Comparison of ENCODE assay signal across 23 cellular contexts in the genomic region with DNA sequence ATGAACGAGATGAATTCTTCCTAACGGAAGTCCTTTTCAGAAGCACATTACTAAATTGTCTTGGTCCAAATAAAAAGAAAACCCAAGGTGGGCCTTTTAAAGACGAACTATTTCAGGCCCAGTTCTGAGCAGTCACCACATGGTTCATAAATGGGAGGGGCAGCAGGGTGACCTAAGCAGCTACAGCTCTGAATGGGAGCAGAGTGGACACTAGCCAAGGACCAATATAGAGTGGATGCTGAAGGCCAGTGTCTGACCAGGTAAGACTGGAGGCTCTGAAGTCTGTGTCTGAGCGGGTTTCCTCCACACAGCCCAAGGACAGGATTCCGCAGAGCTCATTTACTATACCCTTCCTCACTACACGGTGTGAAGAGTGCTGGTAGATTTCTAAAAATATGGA.
"Had no signal": no experiment of that assay in that cellular context is flagged by ENCODE, and none has a peak within 500 bp of the region (broad histone marks: within the 10 kb centered on the region; RNA-seq: fewer than 3 reads in every experiment).

No MANE protein-coding gene starts in this region.

- H3K4me3 Mint-ChIP-seq: naive thymus-derived CD8-positive, alpha-beta T cell; stimulated activated naive B cell treated with anti-CD40 and anti-IgM and Interleukin-4, amounts not matched to agents 10 μg/mL and 1 μg/mL and 100 μg/mL, for 72 hours; stimulated activated naive CD8-positive, alpha-beta T cell treated with anti-CD3 and anti-CD28 coated beads, Interleukin-15, Interleukin-2, amounts not matched to agents 100 ng/mL and 50 ng/mL, for 24 hours had no signal

- H3K4me1 ChIP-seq: colonic mucosa, lower lobe of right lung, right lobe of liver, upper lobe of right lung, uterus had no signal

- H3K9me3 ChIP-seq: colonic mucosa, lower lobe of right lung, ovary, right lobe of liver, transverse colon, upper lobe of right lung had no signal

- H3K4me1 Mint-ChIP-seq: naive thymus-derived CD8-positive, alpha-beta T cell had no signal

- H3K27ac Mint-ChIP-seq: naive thymus-derived CD8-positive, alpha-beta T cell; stimulated activated naive B cell treated with anti-CD40 and anti-IgM and Interleukin-4, amounts not matched to agents 10 μg/mL and 1 μg/mL and 100 μg/mL, for 72 hours; stimulated activated naive CD8-positive, alpha-beta T cell treated with anti-CD3 and anti-CD28 coated beads, Interleukin-15, Interleukin-2, amounts not matched to agents 100 ng/mL and 50 ng/mL, for 24 hours had no signal

- H3K27ac ChIP-seq: colonic mucosa, lower lobe of right lung, ovary, right lobe of liver, thoracic aorta, upper lobe of right lung, uterus had no signal

- H3K4me3 ChIP-seq: colonic mucosa, lower lobe of right lung, ovary, right lobe of liver, thoracic aorta, transverse colon, upper lobe of right lung, uterus had no signal

- H3K27me3 ChIP-seq: colonic mucosa, ovary, right lobe of liver, transverse colon, upper lobe of right lung, uterus had no signal

- DNase-seq: colonic mucosa; dermis blood vessel endothelial cell; effector memory CD4-positive, alpha-beta T cell; head of caudate nucleus; left ventricle myocardium superior; lower lobe of right lung; naive thymus-derived CD8-positive, alpha-beta T cell; occipital lobe; ovary; posterior cingulate gyrus; right lobe of liver; small intestine; stimulated activated CD4-positive, alpha-beta T cell treated with anti-CD3 and anti-CD28 coated beads, Interleukin-15, amount 100 ng/mL, for 24 hours; stimulated activated CD4-positive, alpha-beta T cell treated with anti-CD3 and anti-CD28 coated beads, Interleukin-2, amount 100 ng/mL, for 48 hours; stimulated activated naive B cell treated with anti-CD40 and anti-IgM and Interleukin-4, amounts not matched to agents 10 μg/mL and 1 μg/mL and 100 μg/mL, for 72 hours; transverse colon; upper lobe of right lung; uterus had no signal

- FAIRE-seq: endothelial cell of umbilical vein, frontal cortex, keratinocyte, small intestine had no signal

- H3K36me3 ChIP-seq: colonic mucosa, lower lobe of right lung, ovary, right lobe of liver, thoracic aorta, transverse colon, upper lobe of right lung, uterus had no signal
